In genomic region chr6:28280595-28281287, GRCh38 we compare ENCODE assay signal across 8 cellular contexts. TPM values are rescaled to one million over a fixed set of nuclear protein-coding genes. Genes with fewer than 3 reads are reported as not detected.
DNase-seq lines count a peak whose midpoint lies in the region; ATAC-seq and TF ChIP-seq lines count a peak whose summit lies in the region.

No MANE protein-coding gene starts in this region.

- H3K4me3 Mint-ChIP-seq in activated T-cell treated with anti-CD3 and anti-CD28 coated beads, Interleukin-2, amount 50 U/mL, for 72 hours = peak overlapping the region; percentile 83 to 87

- H3K36me3 ChIP-seq in adipocyte (ENCODE audit: control insufficient read depth, insufficient read depth, low read length, severe bottlenecking) (peaks cover 31% of the 10 kb centered on the region), right lobe of liver (peaks cover 0 to 14% (median 2%) of the 10 kb centered on the region in 4 donors), tibial nerve (peaks cover under 1 to 50% (median 2%) of the 10 kb centered on the region in 3 donors)

- WGBS in right lobe of liver (ENCODE audit: insufficient coverage, low coverage, low lambda C conversion rate, missing lambda C conversion rate) = 31% methylated on average over 3 of the region's 3 CpGs
- 38% methylated on average over 3 of the region's 3 CpGs for WGBS in tibial nerve, 2 donors

- peaks cover 12% of the 10 kb centered on the region for H3K27me3 Mint-ChIP-seq in activated T-cell treated with anti-CD3 and anti-CD28 coated beads, Interleukin-2, amount 50 U/mL, for 72 hours (ENCODE audit: low read depth)

- no peak for ATAC-seq in activated T-cell treated with anti-CD3 and anti-CD28 coated beads, Interleukin-2, amount 50 U/mL, for 72 hours (replicated peaks in 1 of 2)
- ATAC-seq in right lobe of liver (no peak), HG03439 (IDR thresholded peaks at IDR 0.05; ENCODE audit: unreplicated experiment) (no peak), GM19351 (IDR thresholded peaks at IDR 0.05; ENCODE audit: unreplicated experiment) (no peak)

- H3K4me1 ChIP-seq in adipocyte (ENCODE audit: control insufficient read depth, insufficient read depth, low read length) = peaks cover 23% of the 10 kb centered on the region
- peaks cover 0 to 15% (median 0%) of the 10 kb centered on the region in 4 donors for H3K4me1 ChIP-seq in right lobe of liver
- H3K4me1 ChIP-seq in tibial nerve = peaks cover 0 to 17% (median 5%) of the 10 kb centered on the region in 4 donors

- intact Hi-C loops in right lobe of liver (cut with DNase I) = no loop called here

- TF ChIP-seq POLR2A in right lobe of liver (IDR thresholded peaks at IDR 0.05) = no peak
- TF ChIP-seq POLR2A in tibial nerve (IDR thresholded peaks at IDR 0.05) = no peak

- TF ChIP-seq CTCF in right lobe of liver (IDR thresholded peaks at IDR 0.05) (no peak), tibial nerve (IDR thresholded peaks at IDR 0.05) (no peak)

- peak overlapping the region; percentile 93 for H3K9ac ChIP-seq in adipocyte (ENCODE audit: low read length)

- no peak for DNase-seq in activated T-cell treated with anti-CD3 and anti-CD28 coated beads, Interleukin-2, amount 50 U/mL, for 72 hours
- DNase-seq in activated T-cell treated with anti-CD3 and anti-CD28 coated beads for 4 hours (no peak), adipocyte (ENCODE audit: low read depth) (no peak), right lobe of liver (no peak), tibial nerve (ENCODE audit: low spot score in 2 of 2) (no peak), NCI-H510A (lab: John Stamatoyannopoulos, UW) (no peak)

- H3K9me3 ChIP-seq in adipocyte (ENCODE audit: control insufficient read depth, low read length) = peaks cover 5% of the 10 kb centered on the region
- no peaks in the 10 kb centered on the region for H3K9me3 ChIP-seq in right lobe of liver
- peaks cover 0 to 24% (median 0%) of the 10 kb centered on the region in 4 donors for H3K9me3 ChIP-seq in tibial nerve

- no peaks in the 10 kb centered on the region for H3K27me3 ChIP-seq in adipocyte (replicated peaks; ENCODE audit: control insufficient read depth, insufficient read depth, low read length)
- no peaks in the 10 kb centered on the region for H3K27me3 ChIP-seq in right lobe of liver
- H3K27me3 ChIP-seq in tibial nerve = no peaks in the 10 kb centered on the region

- H3K4me3 ChIP-seq in adipocyte (ENCODE audit: low read length) (peak overlapping the region; percentile 95), right lobe of liver (peak overlapping the region; percentile 47 to 57 (median 55)), tibial nerve (peak overlapping the region; percentile 39 to 74 (median 64))

- H3K4me1 Mint-ChIP-seq in activated T-cell treated with anti-CD3 and anti-CD28 coated beads, Interleukin-2, amount 50 U/mL, for 72 hours (ENCODE audit: low read depth) = peaks cover 11% of the 10 kb centered on the region

- no peak for TF ChIP-seq EP300 in tibial nerve (IDR thresholded peaks at IDR 0.05)

- H3K27ac Mint-ChIP-seq in activated T-cell treated with anti-CD3 and anti-CD28 coated beads, Interleukin-2, amount 50 U/mL, for 72 hours = no peak overlapping the region

- peaks cover 1 to 3% of the 10 kb centered on the region in 2 donors for H3K9me3 Mint-ChIP-seq in activated T-cell treated with anti-CD3 and anti-CD28 coated beads, Interleukin-2, amount 50 U/mL, for 72 hours

- peaks cover 7 to 18% of the 10 kb centered on the region in 2 donors for H3K36me3 Mint-ChIP-seq in activated T-cell treated with anti-CD3 and anti-CD28 coated beads, Interleukin-2, amount 50 U/mL, for 72 hours (ENCODE audit: insufficient read depth in 2 of 2)

- H3K27ac ChIP-seq in right lobe of liver = no peak overlapping the region
- H3K27ac ChIP-seq in tibial nerve = no peak overlapping the region

RNA-seq across cellular contexts. Expression of gene PGBD1, which starts 0.6 kb away (rescaled TPM):
- total RNA-seq in activated T-cell treated with anti-CD3 and anti-CD28 coated beads, Interleukin-2, amount 50 U/mL, for 72 hours = 1 to 10 TPM; 4.7 to 5.9 TPM
- total RNA-seq in right lobe of liver = 1 to 10 TPM; 1.1 to 2.0 (median 1.3) TPM
- 1 to 10 TPM; 5.0 to 6.9 (median 6.5) TPM for total RNA-seq in tibial nerve

RNA-seq across cellular contexts. Expression of gene ZSCAN26, which starts 13.8 kb away (rescaled TPM):
- total RNA-seq in activated T-cell treated with anti-CD3 and anti-CD28 coated beads, Interleukin-2, amount 50 U/mL, for 72 hours = 10 to 100 TPM; 10.1 to 10.7 TPM
- total RNA-seq in right lobe of liver (1 to 10 TPM; 2.7 to 8.1 (median 5.3) TPM), tibial nerve (10 to 100 TPM; 12.2 to 38.2 (median 23.7) TPM)

RNA-seq across cellular contexts. Expression of gene NKAPL, which starts 21.6 kb away (rescaled TPM):
- total RNA-seq in activated T-cell treated with anti-CD3 and anti-CD28 coated beads, Interleukin-2, amount 50 U/mL, for 72 hours = under 1 TPM in 1 of 2 donors, not detected in 1; 0.14 TPM
- total RNA-seq in right lobe of liver (1 to 10 TPM in 1 of 6 experiments, under 1 TPM in 5; 0.15 to 1.0 (median 0.36) TPM), tibial nerve (1 to 10 TPM; 1.2 to 4.2 (median 1.8) TPM)

RNA-seq across cellular contexts. Expression of gene ZKSCAN4, which starts 28.7 kb away (rescaled TPM):
- total RNA-seq in activated T-cell treated with anti-CD3 and anti-CD28 coated beads, Interleukin-2, amount 50 U/mL, for 72 hours = 1 to 10 TPM; 5.1 to 7.6 TPM
- total RNA-seq in right lobe of liver (1 to 10 TPM; 1.1 to 2.6 (median 2.3) TPM), tibial nerve (1 to 10 TPM; 3.5 to 9.2 (median 7.3) TPM)

RNA-seq across cellular contexts. Expression of gene ZSCAN31, which starts 55.2 kb away (rescaled TPM):
- 1 to 10 TPM; 1.5 to 2.1 TPM for total RNA-seq in activated T-cell treated with anti-CD3 and anti-CD28 coated beads, Interleukin-2, amount 50 U/mL, for 72 hours
- 1 to 10 TPM; 3.7 to 6.9 (median 4.6) TPM for total RNA-seq in right lobe of liver
- 10 to 100 TPM in 2 of 4 donors, 1 to 10 TPM in 2; 6.3 to 12.8 (median 9.2) TPM for total RNA-seq in tibial nerve
